In genomic region chr17:44747566-44747965, GRCh38 we compare ENCODE assay signal across 17 cellular contexts. TPM values are rescaled to one million over a fixed set of nuclear protein-coding genes. Genes with fewer than 3 reads are reported as not detected.
DNase-seq lines count a peak whose midpoint lies in the region; TF ChIP-seq lines count a peak whose summit lies in the region.
"Had no signal": no experiment of that assay in that cellular context is flagged by ENCODE, and none has a peak within 500 bp of the region (broad histone marks: within the 10 kb centered on the region; RNA-seq: fewer than 3 reads in every experiment).

No MANE protein-coding gene starts in this region.

- peaks cover 28% of the 10 kb centered on the region for H3K4me1 ChIP-seq in KMS-11 (ENCODE audit: low read depth, poor library complexity, severe bottlenecking)
- H3K4me1 ChIP-seq in osteoblast (ENCODE audit: insufficient read depth, low read length), result no peaks in the 10 kb centered on the region
- H3K4me1 ChIP-seq: A549, BE2C had no signal

- no peaks in the 10 kb centered on the region for H4K20me1 ChIP-seq in KMS-11 (ENCODE audit: insufficient read depth)
- no peaks in the 10 kb centered on the region for H4K20me1 ChIP-seq in osteoblast (ENCODE audit: insufficient read depth, low read length)

- H3K36me3 ChIP-seq in KMS-11 (ENCODE audit: insufficient read depth) (no peaks in the 10 kb centered on the region), osteoblast (ENCODE audit: insufficient read depth, low read length) (peaks cover 10% of the 10 kb centered on the region)

- no peaks in the 10 kb centered on the region for H3K79me2 ChIP-seq in KMS-11 (ENCODE audit: insufficient read depth, low read depth)
- H3K79me2 ChIP-seq in osteoblast (ENCODE audit: insufficient read depth, low read length), result no peaks in the 10 kb centered on the region

- H2AFZ ChIP-seq in KMS-11 (ENCODE audit: low read depth) (no peak overlapping the region), osteoblast (ENCODE audit: low read length) (no peak overlapping the region)

- H3K27ac ChIP-seq in KMS-11 (peak overlapping the region; percentile 17; the same call in 1 of the 2 replicates), osteoblast (ENCODE audit: low read depth, low read length) (no peak overlapping the region)
- H3K27ac ChIP-seq: A549 had no signal

- no peak overlapping the region for H3K9ac ChIP-seq in KMS-11

- H3K27me3 ChIP-seq in KMS-11 (ENCODE audit: insufficient read depth, low read depth) (no peaks in the 10 kb centered on the region), osteoblast (ENCODE audit: insufficient read depth, low read length) (no peaks in the 10 kb centered on the region)
- H3K27me3 ChIP-seq: BE2C had no signal

- H3K4me3 ChIP-seq in KMS-11 (IDR thresholded peaks at IDR 0.05; ENCODE audit: insufficient read depth, low read depth, low read length) (no peak overlapping the region), astrocyte of the spinal cord (ENCODE audit: low read depth, low read length) (no peak overlapping the region), osteoblast (ENCODE audit: insufficient read depth, low read length) (no peak overlapping the region)
- H3K4me3 ChIP-seq: A549 had no signal

- in situ Hi-C loops in astrocyte of the spinal cord (cut with HindIII; ENCODE audit: low sequenced_read_pairs), result no loop called here

- H3K9me3 ChIP-seq in osteoblast (ENCODE audit: low read depth, low read length), result no peaks in the 10 kb centered on the region
- H3K9me3 ChIP-seq: A549, BE2C had no signal

- TF ChIP-seq CTCF in KMS-11 (conservative IDR thresholded peaks at IDR 0.05; ENCODE audit: low read depth, low read length) (no peak), astrocyte of the spinal cord (IDR thresholded peaks at IDR 0.05; ENCODE audit: low read depth, low read length) (no peak), osteoblast (IDR thresholded peaks at IDR 0.05; ENCODE audit: extremely low read depth, low read depth, low read length) (no peak)

- H3K4me2 ChIP-seq in KMS-11 (peak overlapping the region; percentile 14; the same call in 1 of the 2 replicates), osteoblast (ENCODE audit: insufficient read depth, low read length) (no peak overlapping the region)
- H3K4me2 ChIP-seq: A549 had no signal

- DNase-seq in SW480 (ENCODE audit: low spot score), result peak; percentile 79
- DNase-seq in astrocyte of the spinal cord (ENCODE audit: low read depth, low spot score), result peak; percentile 8
- DNase-seq in osteoblast (ENCODE audit: insufficient read length, low spot score, missing footprints), result peak; percentile 42
- DNase-seq in AG08395 (ENCODE audit: low spot score), result no peak
- no peak for DNase-seq in dermis blood vessel endothelial cell
- no peak for DNase-seq in activated naive CD4-positive, alpha-beta T cell treated with anti-CD3 and anti-CD28 coated beads, Interleukin-2, amount 50 U/mL, for 16 hours
- DNase-seq: BE2C; CD4-positive, alpha-beta T cell; COR-L47; DMS79; NCI-H1694 treated with DMSO at 0.1 percent for 48 hours; NCI-H2081 treated with DMSO at 0.1 percent for 48 hours; NCI-H2171 treated with DMSO at 0.1 percent for 48 hours; NCI-H524 treated with DMSO at 0.1 percent for 48 hours; SHP77 had no signal

RNA-seq across cellular contexts. Expression of gene ADAM11, which starts 11.2 kb away (rescaled TPM):
- 0.36 and 0.59 TPM in 2 replicates for total RNA-seq in osteoblast
- total RNA-seq in dermis blood vessel endothelial cell, result under 0.01 and 0.09 TPM in 2 replicates

RNA-seq across cellular contexts. Expression of gene DBF4B, which starts 39.1 kb away (rescaled TPM):
- total RNA-seq in osteoblast (2.2 and 2.7 TPM in 2 replicates), dermis blood vessel endothelial cell (2.6 and 7.7 TPM in 2 replicates)

RNA-seq across cellular contexts. Expression of gene CCDC43, which starts 58.0 kb away (rescaled TPM):
- 32.1 and 36.6 TPM in 2 replicates for total RNA-seq in osteoblast
- 40.2 and 45.5 TPM in 2 replicates for total RNA-seq in dermis blood vessel endothelial cell

Comparison
In these comparisons a context has a peak if more than half of its experiments do, and no peak if none do; other contexts are left out.
1. DNase-seq: peak in SW480 (single experiment), astrocyte of the spinal cord (single experiment) and osteoblast (single experiment); none in AG08395 (single experiment), dermis blood vessel endothelial cell (single experiment) and activated naive CD4-positive, alpha-beta T cell treated with anti-CD3 and anti-CD28 coated beads, Interleukin-2, amount 50 U/mL, for 16 hours (single experiment).